In genomic region chr14:39592390-39592789, GRCh38 we compare ENCODE assay signal across 20 cellular contexts.
"Had no signal": no experiment of that assay in that cellular context is flagged by ENCODE, and none has a peak within 500 bp of the region (broad histone marks: within the 10 kb centered on the region; RNA-seq: fewer than 3 reads in every experiment).

No MANE protein-coding gene starts in this region.

- H3K4me2 ChIP-seq: SK-N-SH had no signal

- FAIRE-seq: HTR-8/SVneo had no signal

- ATAC-seq: Panc1, PC-3 had no signal

- H3K27ac ChIP-seq: HL-60, RWPE1 had no signal

- H3K9me2 ChIP-seq: SK-N-SH had no signal

- H3K9me3 ChIP-seq: SK-N-SH had no signal

- H3K9ac ChIP-seq: SK-N-SH had no signal

- DNase-seq: KBM-7; MV-4-11; NCI-H1048; NCI-H1105; NCI-H1436 treated with DMSO at 0.1 percent for 48 hours; NCI-H1694; NCI-H187 treated with DMSO at 0.1 percent for 48 hours; NCI-H2029 treated with DMSO at 0.1 percent for 48 hours; NCI-H2227 treated with DMSO at 0.1 percent for 48 hours; NCI-H526; NCI-H82; NK-92 treated with Interleukin-12 subunit alpha and Interleukin-12 subunit beta, amount 100 ng/mL, for 24 hours; PC-3; SHP77; SK-N-SH; SW 1271 had no signal
